8 cellular contexts compared by ENCODE assay signal in the genomic region with DNA sequence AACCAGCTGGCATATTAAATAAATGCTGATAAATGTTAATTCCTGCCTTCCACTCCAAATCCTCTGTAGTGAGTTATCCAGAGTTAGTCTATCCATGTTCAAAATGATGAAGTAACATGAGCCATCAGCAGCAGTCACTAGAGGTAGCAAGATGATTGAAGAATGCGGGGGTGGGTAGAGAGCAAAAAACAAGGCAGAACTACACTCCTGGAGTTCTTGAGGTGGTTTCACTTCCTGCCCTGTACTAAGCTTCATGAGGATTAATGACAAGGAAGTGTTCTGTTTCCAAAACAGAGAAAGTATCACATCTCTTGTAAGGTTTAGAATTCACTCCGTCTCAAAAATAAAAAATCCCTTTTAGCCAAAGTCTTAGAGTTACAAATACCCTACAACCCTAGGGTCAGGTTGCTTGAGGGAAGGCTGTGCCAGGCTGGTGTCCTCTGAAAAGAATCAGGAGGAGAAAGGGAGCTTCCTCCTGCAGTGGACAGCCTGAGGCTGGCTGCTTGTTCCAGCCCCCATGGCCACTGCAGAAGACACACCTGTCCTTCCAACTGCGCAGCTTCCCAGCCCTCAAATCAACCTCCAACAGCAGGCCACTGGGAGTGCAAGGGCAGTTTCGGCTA.
DNase-seq lines count a peak whose midpoint lies in the region; ATAC-seq, FAIRE-seq and TF ChIP-seq lines count a peak whose summit lies in the region.

No MANE protein-coding gene starts in this region.

- intact Hi-C loops in kidney (cut with DNase I) (no loop called here), prostate gland (cut with DNase I) (no loop called here)

- H3K9ac ChIP-seq in kidney (ENCODE audit: low read length in 2 of 2): no peak overlapping the region
- no peak overlapping the region for H3K9ac ChIP-seq in GM23248

- no peak overlapping the region for H3K4me2 ChIP-seq in GM23248 (ENCODE audit: unreplicated experiment)

- no peak overlapping the region for H2AFZ ChIP-seq in GM23248

- peaks cover 4% of the 10 kb centered on the region for H3K4me1 Mint-ChIP-seq in T-helper 2 cell treated with Interferon-gamma antibody and Interleukin-4, amounts not matched to agents 5 μg/mL and 100 μg/mL, for 36 hours (ENCODE audit: low read depth)

- H3K36me3 ChIP-seq in GM06990 (ENCODE audit: control insufficient read depth, insufficient read depth, low read length) (no peaks in the 10 kb centered on the region), kidney (ENCODE audit: control insufficient read depth in 1 of 2, insufficient read depth in 2 of 2, low read length in 2 of 2) (no peaks in the 10 kb centered on the region), prostate gland (no peaks in the 10 kb centered on the region), GM23248 (ENCODE audit: low read depth) (no peaks in the 10 kb centered on the region)

- DNase-seq in GM06990 (ENCODE audit: extremely low read depth, insufficient read length) (peak; percentile 43), MV-4-11 (lab: John Stamatoyannopoulos, UW) (peak; percentile 94), kidney (no peak), prostate gland (ENCODE audit: low spot score) (no peak), GM23248 (no peak), HuH-7 (ENCODE audit: low spot score) (no peak)
- no peak for DNase-seq in T-helper 2 cell treated with Interferon-gamma antibody and Interleukin-4, amounts not matched to agents 5 μg/mL and 100 μg/mL, for 36 hours (ENCODE audit: low spot score)

- H3K9me2 ChIP-seq in GM23248 (ENCODE audit: insufficient read depth): no peaks in the 10 kb centered on the region

- ATAC-seq in GM21723 (IDR thresholded peaks at IDR 0.05; ENCODE audit: unreplicated experiment): peak; percentile 74

- H3K27ac ChIP-seq in kidney (ENCODE audit: low read depth in 2 of 2, low read length in 2 of 2) (peak overlapping the region in 1 of 2 donors; percentile 43), prostate gland (no peak overlapping the region), GM23248 (no peak overlapping the region)

- WGBS in prostate gland: 85% methylated on average over 4 of the region's 4 CpGs
- WGBS in GM23248 (ENCODE audit: low coverage in 1 of 2, low lambda C conversion rate in 2 of 2, missing lambda C conversion rate in 2 of 2), 2 experiments: 90 to 91% methylated on average over 4 of the region's 4 CpGs

- no peaks in the 10 kb centered on the region for H3K9me3 Mint-ChIP-seq in T-helper 2 cell treated with Interferon-gamma antibody and Interleukin-4, amounts not matched to agents 5 μg/mL and 100 μg/mL, for 36 hours

- H3K79me2 ChIP-seq in GM23248 (ENCODE audit: insufficient read depth): no peaks in the 10 kb centered on the region

- H3K9me3 ChIP-seq in kidney (ENCODE audit: control insufficient read depth in 1 of 2, low read length in 2 of 2) (no peaks in the 10 kb centered on the region), prostate gland (no peaks in the 10 kb centered on the region), GM23248 (ENCODE audit: low read depth) (no peaks in the 10 kb centered on the region)

- H3K4me1 ChIP-seq in kidney (ENCODE audit: control insufficient read depth in 1 of 2, insufficient read depth in 1 of 2, low read depth in 1 of 2, low read length in 2 of 2): peaks cover 9 to 11% of the 10 kb centered on the region in 2 donors
- H3K4me1 ChIP-seq in prostate gland (replicated peaks): no peaks in the 10 kb centered on the region
- no peaks in the 10 kb centered on the region for H3K4me1 ChIP-seq in GM23248 (ENCODE audit: insufficient read depth)

- in situ Hi-C loops in GM23248 (cut with MboI): no loop called here

- FAIRE-seq in kidney (lab: Jason Lieb, UNC): no peak

- TF ChIP-seq CTCF in GM06990 (IDR thresholded peaks at IDR 0.05; ENCODE audit: insufficient read depth, low read length, poor library complexity, severe bottlenecking): no peak
- TF ChIP-seq CTCF in kidney (IDR thresholded peaks at IDR 0.05; ENCODE audit: borderline replicate concordance, extremely low read depth, insufficient read depth): peak; percentile 11
- TF ChIP-seq CTCF in prostate gland (IDR thresholded peaks at IDR 0.05): no peak

- H4K20me1 ChIP-seq in GM23248 (ENCODE audit: insufficient read depth): no peaks in the 10 kb centered on the region

- no peaks in the 10 kb centered on the region for H3K36me3 Mint-ChIP-seq in T-helper 2 cell treated with Interferon-gamma antibody and Interleukin-4, amounts not matched to agents 5 μg/mL and 100 μg/mL, for 36 hours (ENCODE audit: low read depth)

- H3F3A ChIP-seq in GM23248 (ENCODE audit: insufficient read depth): no peaks in the 10 kb centered on the region

- H3K27ac Mint-ChIP-seq in T-helper 2 cell treated with Interferon-gamma antibody and Interleukin-4, amounts not matched to agents 5 μg/mL and 100 μg/mL, for 36 hours: no peak overlapping the region

- no peak overlapping the region for H3K4me3 Mint-ChIP-seq in T-helper 2 cell treated with Interferon-gamma antibody and Interleukin-4, amounts not matched to agents 5 μg/mL and 100 μg/mL, for 36 hours

- H3K27me3 ChIP-seq in GM06990 (replicated peaks; ENCODE audit: control insufficient read depth, insufficient read depth, low read length): no peaks in the 10 kb centered on the region
- H3K27me3 ChIP-seq in prostate gland (replicated peaks; ENCODE audit: insufficient read depth): no peaks in the 10 kb centered on the region
- no peaks in the 10 kb centered on the region for H3K27me3 ChIP-seq in GM23248 (replicated peaks; ENCODE audit: insufficient read depth)

- TF ChIP-seq POLR2A in prostate gland (IDR thresholded peaks at IDR 0.05): no peak

- H3K4me3 ChIP-seq in GM06990 (replicated peaks; ENCODE audit: low read depth, low read length) (no peak overlapping the region), kidney (ENCODE audit: low read length in 2 of 2) (no peak overlapping the region), prostate gland (no peak overlapping the region), GM23248 (no peak overlapping the region)

- no peaks in the 10 kb centered on the region for H3K27me3 Mint-ChIP-seq in T-helper 2 cell treated with Interferon-gamma antibody and Interleukin-4, amounts not matched to agents 5 μg/mL and 100 μg/mL, for 36 hours (ENCODE audit: low read depth)

Comparison
In these comparisons a context has a peak if more than half of its experiments do, and no peak if none do; other contexts are left out.
1. DNase-seq: peak in GM06990 (single experiment) and MV-4-11 (single experiment); none in kidney (single experiment), prostate gland (single experiment), GM23248 (single experiment), T-helper 2 cell treated with Interferon-gamma antibody and Interleukin-4, amounts not matched to agents 5 μg/mL and 100 μg/mL, for 36 hours (single experiment) and HuH-7 (single experiment).